ENCODE assay signal across 9 cellular contexts in the genomic region with DNA sequence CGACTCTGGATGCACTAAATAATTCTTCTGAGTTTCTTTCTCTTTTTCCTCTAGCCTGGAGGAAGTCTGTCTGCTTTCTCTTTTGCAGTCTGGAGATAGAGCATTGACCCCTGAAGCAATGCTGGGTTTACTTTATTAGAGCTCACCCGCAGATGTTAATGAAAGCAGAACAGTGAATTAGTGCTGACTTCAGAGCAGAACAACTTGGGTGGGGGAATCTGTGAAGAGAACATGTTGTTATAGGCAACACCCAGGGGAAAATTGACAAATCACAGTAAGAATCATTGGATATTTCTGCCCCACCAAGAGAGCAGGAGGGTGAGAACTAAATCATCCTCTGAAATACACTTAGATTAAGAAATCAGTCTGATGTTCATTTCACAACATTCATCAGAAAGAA.
A peak's percentile ranks its signal among the peaks of the same experiment; 100 is the strongest.
DNase-seq lines count a peak whose midpoint lies in the region; ATAC-seq, FAIRE-seq and TF ChIP-seq lines count a peak whose summit lies in the region.
"Had no signal": no experiment of that assay in that cellular context is flagged by ENCODE, and none has a peak within 500 bp of the region (broad histone marks: within the 10 kb centered on the region; RNA-seq: fewer than 3 reads in every experiment).

No MANE protein-coding gene starts in this region.

- TF ChIP-seq RAD21 in liver (IDR thresholded peaks at IDR 0.05) (peak in 1 of 2 donors; percentile 32), HepG2 (CRISPR knock-in tag; IDR thresholded peaks at IDR 0.05) (no peak)

- TF ChIP-seq POLR2A in HepG2 (IDR thresholded peaks at IDR 0.05; ENCODE audit: insufficient read depth in 1 of 2, low read depth in 2 of 2, low read length in 2 of 2), result no peak

- intact Hi-C loops in HepG2 (cut with micrococcal nuclease; ENCODE audit: unreplicated experiment), result no loop called here
- intact Hi-C loops in dorsolateral prefrontal cortex (cut with DNase I), result loop anchor here in 1 of 2 donors (10.0 kb wide), 1 partner anchor 125 kb away; no protein-coding TSS in a partner anchor
- intact Hi-C loops in aorta (cut with DNase I), result loop anchor here in 1 of 2 donors (5.0 to 10.0 kb wide), 2 partner anchors 42 to 75 kb away; no protein-coding TSS in a partner anchor

- TF ChIP-seq EP300 in HepG2 (IDR thresholded peaks at IDR 0.05; ENCODE audit: low read depth in 2 of 2, low read length in 2 of 2) (no peak), HepG2 (CRISPR knock-in tag; IDR thresholded peaks at IDR 0.05; ENCODE audit: borderline replicate concordance) (no peak)

- H4K20me1 ChIP-seq in HepG2 (ENCODE audit: insufficient read depth, low read length), result no peaks in the 10 kb centered on the region

- WGBS in liver, result 66% methylated on average over 2 of the region's 2 CpGs
- 95% methylated on average over 2 of the region's 2 CpGs for WGBS in HepG2 (ENCODE audit: low lambda C conversion rate)
- 17 to 18% methylated on average over 2 of the region's 2 CpGs for WGBS in aorta, 2 donors

- in situ Hi-C loops in HepG2 (cut with HindIII; ENCODE audit: extremely low pct_ligation_motif_present, low pct_unique_long_range_greater_than_20kb), result no loop called here

- CTCF ChIA-PET in HepG2 (lab: Yijun Ruan, JAX; ENCODE audit: low intra/inter-chr PET ratio, low total read pairs), result no interaction called here

- H3K4me1 ChIP-seq in liver (ENCODE audit: control insufficient read depth in 4 of 4, insufficient read depth in 4 of 4, low read length in 3 of 4) (no peaks in the 10 kb centered on the region), HepG2 (ENCODE audit: insufficient read depth, low read length) (peaks cover 57% of the 10 kb centered on the region), aorta (ENCODE audit: control insufficient read depth in 1 of 2, insufficient read depth in 2 of 2, low read length in 2 of 2) (peaks cover 4 to 9% of the 10 kb centered on the region in 2 donors)

- DNase-seq in HepG2 (ENCODE audit: low spot score) (no peak), dorsolateral prefrontal cortex (no peak), mesothelial cell of epicardium (ENCODE audit: low spot score in 2 of 2, unreplicated experiment in 2 of 2) (no peak), aorta (no peak), SIG-M5 (lab: John Stamatoyannopoulos, UW) (no peak)
- DNase-seq: activated naive CD8-positive, alpha-beta T cell treated with anti-CD3 and anti-CD28 coated beads, Interleukin-2, amount 10 ng/mL, durations not matched to agents 7 days and 5 days had no signal

- H3K9ac ChIP-seq in liver (ENCODE audit: low read depth in 1 of 2, low read length in 2 of 2), result no peak overlapping the region
- H3K9ac ChIP-seq in HepG2 (ENCODE audit: insufficient read depth, low read depth, low read length), result no peak overlapping the region

- POLR2A ChIA-PET in HepG2 (lab: Yijun Ruan, JAX), result no interaction called here

- no peak for FAIRE-seq in HepG2 (lab: Jason Lieb, UNC)

- H3K27ac ChIP-seq in liver (ENCODE audit: low read depth in 1 of 2, low read length in 2 of 2) (peak overlapping the region; percentile 4 to 23), HepG2 (ENCODE audit: extremely low read length, insufficient read depth, low read length) (no peak overlapping the region), dorsolateral prefrontal cortex (peak overlapping the region; percentile 26 to 98 (median 91)), aorta (ENCODE audit: low read depth in 1 of 2, low read length in 2 of 2) (no peak overlapping the region)

- no peak overlapping the region for H3K4me2 ChIP-seq in HepG2 (ENCODE audit: low read depth, low read length)

- no peak overlapping the region for H2AFZ ChIP-seq in HepG2 (ENCODE audit: low read length)

- H3K27me3 Mint-ChIP-seq in mesothelial cell of epicardium (ENCODE audit: low read depth), result no peaks in the 10 kb centered on the region

- no peak overlapping the region for H3K4me3 ChIP-seq in liver (ENCODE audit: low read depth in 1 of 3, low read length in 3 of 3)
- H3K4me3 ChIP-seq in HepG2 (replicated peaks in 1 of 3; ENCODE audit: insufficient read depth in 1 of 3, low read depth in 2 of 3, low read length in 3 of 3), result no peak overlapping the region
- peak overlapping the region in 22 of 59 donors; percentile 0 to 26 (median 12) for H3K4me3 ChIP-seq in dorsolateral prefrontal cortex
- H3K4me3 ChIP-seq in aorta (ENCODE audit: low read length in 2 of 2), result no peak overlapping the region

- H3K27ac Mint-ChIP-seq in mesothelial cell of epicardium, result peak overlapping the region; percentile 48
- H3K27ac Mint-ChIP-seq: activated naive CD8-positive, alpha-beta T cell treated with anti-CD3 and anti-CD28 coated beads, Interleukin-2, amount 10 ng/mL, durations not matched to agents 7 days and 5 days had no signal

- H3K9me3 Mint-ChIP-seq in mesothelial cell of epicardium, result peaks cover 35% of the 10 kb centered on the region
- H3K9me3 Mint-ChIP-seq: activated naive CD8-positive, alpha-beta T cell treated with anti-CD3 and anti-CD28 coated beads, Interleukin-2, amount 10 ng/mL, durations not matched to agents 7 days and 5 days had no signal

- H3K36me3 ChIP-seq in liver (ENCODE audit: control insufficient read depth in 4 of 4, insufficient read depth in 3 of 4, low read depth in 1 of 4, low read length in 3 of 4) (no peaks in the 10 kb centered on the region), HepG2 (replicated peaks in 1 of 2; ENCODE audit: control insufficient read depth in 1 of 2, insufficient read depth in 2 of 2, low read length in 2 of 2) (no peaks in the 10 kb centered on the region), aorta (ENCODE audit: control insufficient read depth in 1 of 2, insufficient read depth in 2 of 2, low read length in 1 of 2) (no peaks in the 10 kb centered on the region)

- no peak for ATAC-seq in HepG2
- peak; percentile 86 for ATAC-seq in aorta (ENCODE audit: low FRiP score)
- no peak for ATAC-seq in HG02623 (IDR thresholded peaks at IDR 0.05; ENCODE audit: unreplicated experiment)
- ATAC-seq in HG03139 (IDR thresholded peaks at IDR 0.05; ENCODE audit: unreplicated experiment), result no peak

- H3K27me3 ChIP-seq in liver (ENCODE audit: control insufficient read depth in 4 of 4, insufficient read depth in 4 of 4, low read length in 3 of 4), result no peaks in the 10 kb centered on the region
- no peaks in the 10 kb centered on the region for H3K27me3 ChIP-seq in HepG2 (ENCODE audit: control insufficient read depth in 1 of 2, insufficient read depth in 2 of 2, low read length in 2 of 2)
- no peaks in the 10 kb centered on the region for H3K27me3 ChIP-seq in dorsolateral prefrontal cortex
- H3K27me3 ChIP-seq in aorta (ENCODE audit: control insufficient read depth in 1 of 2, insufficient read depth in 2 of 2, low read length in 1 of 2), result no peaks in the 10 kb centered on the region

- peaks cover 24% of the 10 kb centered on the region for H3K4me1 Mint-ChIP-seq in mesothelial cell of epicardium
- H3K4me1 Mint-ChIP-seq: activated naive CD8-positive, alpha-beta T cell treated with anti-CD3 and anti-CD28 coated beads, Interleukin-2, amount 10 ng/mL, durations not matched to agents 7 days and 5 days had no signal

- H3K4me3 Mint-ChIP-seq in mesothelial cell of epicardium, result no peak overlapping the region
- H3K4me3 Mint-ChIP-seq: activated naive CD8-positive, alpha-beta T cell treated with anti-CD3 and anti-CD28 coated beads, Interleukin-2, amount 10 ng/mL, durations not matched to agents 7 days and 5 days had no signal

- H3K79me2 ChIP-seq in HepG2 (ENCODE audit: insufficient read depth, low read length), result peaks cover 97% of the 10 kb centered on the region

- H3K9me3 ChIP-seq in liver (ENCODE audit: control insufficient read depth in 4 of 4, low read length in 3 of 4) (no peaks in the 10 kb centered on the region), HepG2 (ENCODE audit: low read length) (no peaks in the 10 kb centered on the region), aorta (ENCODE audit: control insufficient read depth, low read length) (no peaks in the 10 kb centered on the region)

- H3K36me3 Mint-ChIP-seq in mesothelial cell of epicardium, result peaks cover 18% of the 10 kb centered on the region
- H3K36me3 Mint-ChIP-seq: activated naive CD8-positive, alpha-beta T cell treated with anti-CD3 and anti-CD28 coated beads, Interleukin-2, amount 10 ng/mL, durations not matched to agents 7 days and 5 days had no signal

- no TSS peak for BruUV-seq in HepG2 (replicated peaks; lab: Mats Ljungman, UMichigan)

- no peak for TF ChIP-seq CTCF in liver (IDR thresholded peaks at IDR 0.05; ENCODE audit: low read depth, low read length, missing input control)
- TF ChIP-seq CTCF in HepG2 (CRISPR knock-in tag; IDR thresholded peaks at IDR 0.05), result no peak
- peak in 1 of 56 donors; percentile 3 for TF ChIP-seq CTCF in dorsolateral prefrontal cortex (IDR thresholded peaks at IDR 0.05 in 54 of 56, conservative IDR thresholded peaks at IDR 0.05 in 2 of 56; ENCODE audit: low read depth in 1 of 56, partially characterized antibody in 56 of 56)
- no peak for TF ChIP-seq CTCF in mesothelial cell of epicardium (IDR thresholded peaks at IDR 0.05; ENCODE audit: unreplicated experiment)

TF ChIP-seq in liver, 16 proteins besides CTCF, POLR2A, EP300 and RAD21 (continues in another document):
- peak; percentile 50 to 63 for TF ChIP-seq RXRA (IDR thresholded peaks at IDR 0.05)

TF ChIP-seq in HepG2, 621 proteins besides CTCF, POLR2A, EP300 and RAD21:
- TF ChIP-seq, protein P1, sequence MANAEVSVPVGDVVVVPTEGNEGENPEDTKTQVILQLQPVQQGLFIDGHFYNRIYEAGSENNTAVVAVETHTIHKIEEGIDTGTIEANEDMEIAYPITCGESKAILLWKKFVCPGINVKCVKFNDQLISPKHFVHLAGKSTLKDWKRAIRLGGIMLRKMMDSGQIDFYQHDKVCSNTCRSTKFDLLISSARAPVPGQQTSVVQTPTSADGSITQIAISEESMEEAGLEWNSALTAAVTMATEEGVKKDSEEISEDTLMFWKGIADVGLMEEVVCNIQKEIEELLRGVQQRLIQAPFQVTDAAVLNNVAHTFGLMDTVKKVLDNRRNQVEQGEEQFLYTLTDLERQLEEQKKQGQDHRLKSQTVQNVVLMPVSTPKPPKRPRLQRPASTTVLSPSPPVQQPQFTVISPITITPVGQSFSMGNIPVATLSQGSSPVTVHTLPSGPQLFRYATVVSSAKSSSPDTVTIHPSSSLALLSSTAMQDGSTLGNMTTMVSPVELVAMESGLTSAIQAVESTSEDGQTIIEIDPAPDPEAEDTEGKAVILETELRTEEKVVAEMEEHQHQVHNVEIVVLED (CRISPR knock-in tag; IDR thresholded peaks at IDR 0.05; ENCODE audit: borderline replicate concordance), result no peak

Comparison
In these comparisons a context has a peak if more than half of its experiments do, and no peak if none do; other contexts are left out.
1. H3K27ac ChIP-seq: peak in liver (2 of 2) and dorsolateral prefrontal cortex (59 of 59); none in HepG2 (single experiment) and aorta (0 of 2).